1 cellular context compared by ENCODE assay signal in genomic region chr1:202744770-202745169, GRCh38. TPM values are rescaled to one million over a fixed set of nuclear protein-coding genes. Genes with fewer than 3 reads are reported as not detected.
"Had no signal": no experiment of that assay in that cellular context is flagged by ENCODE, and none has a peak within 500 bp of the region (broad histone marks: within the 10 kb centered on the region; RNA-seq: fewer than 3 reads in every experiment).

No MANE protein-coding gene starts in this region.

RNA-seq across cellular contexts. Expression of gene SYT2, which starts 34.5 kb away (rescaled TPM):
- polyA plus RNA-seq: IgD-negative memory B cell had no signal
